In genomic region chr2:25341031-25341727, GRCh38 we compare ENCODE assay signal across 8 cellular contexts. TPM values are rescaled to one million over a fixed set of nuclear protein-coding genes. Genes with fewer than 3 reads are reported as not detected.
A peak's percentile ranks its signal among the peaks of the same experiment; 100 is the strongest.
DNase-seq lines count a peak whose midpoint lies in the region; ATAC-seq, FAIRE-seq and TF ChIP-seq lines count a peak whose summit lies in the region.

No MANE protein-coding gene starts in this region.

- H3K4me1 Mint-ChIP-seq in naive thymus-derived CD8-positive, alpha-beta T cell, result peaks cover 20 to 47% (median 34%) of the 10 kb centered on the region in 4 donors
- H3K4me1 Mint-ChIP-seq in osteocyte (ENCODE audit: unreplicated experiment), result peaks cover 27% of the 10 kb centered on the region

- no peak for TF ChIP-seq POLR2A in NB4 (IDR thresholded peaks at IDR 0.05; ENCODE audit: extremely low read depth, insufficient read length)

- H3K36me3 Mint-ChIP-seq in naive thymus-derived CD8-positive, alpha-beta T cell, result no peaks in the 10 kb centered on the region
- H3K36me3 Mint-ChIP-seq in osteocyte (ENCODE audit: unreplicated experiment), result peaks cover 3% of the 10 kb centered on the region

- no peak overlapping the region for H3K4me3 ChIP-seq in NB4 (ENCODE audit: low read depth, low read length)
- peak overlapping the region; percentile 50 for H3K4me3 ChIP-seq in bronchial epithelial cell (ENCODE audit: low read depth, low read length)

- H3K36me3 ChIP-seq in bronchial epithelial cell (ENCODE audit: control insufficient read depth, insufficient read depth, low read length), result no peaks in the 10 kb centered on the region

- H3K27ac Mint-ChIP-seq in naive thymus-derived CD8-positive, alpha-beta T cell, result no peak overlapping the region
- H3K27ac Mint-ChIP-seq in osteocyte (ENCODE audit: unreplicated experiment), result no peak overlapping the region

- H3K9me3 Mint-ChIP-seq in naive thymus-derived CD8-positive, alpha-beta T cell, result no peaks in the 10 kb centered on the region
- H3K9me3 Mint-ChIP-seq in osteocyte (ENCODE audit: unreplicated experiment), result no peaks in the 10 kb centered on the region

- H3K4me3 Mint-ChIP-seq in naive thymus-derived CD8-positive, alpha-beta T cell, result no peak overlapping the region
- no peak overlapping the region for H3K4me3 Mint-ChIP-seq in osteocyte (ENCODE audit: unreplicated experiment)

- peak; percentile 54 for DNase-seq in NCI-H748 (lab: John Stamatoyannopoulos, UW; ENCODE audit: unreplicated experiment)
- DNase-seq in NCI-H748 treated with DMSO at 0.1 percent for 48 hours (lab: John Stamatoyannopoulos, UW), result no peak
- DNase-seq in NB4 (ENCODE audit: low read depth), result peak; percentile 61
- DNase-seq in bronchial epithelial cell (ENCODE audit: low read depth), result no peak
- DNase-seq in naive thymus-derived CD8-positive, alpha-beta T cell, result peak in 3 of 10 donors; percentile 28 to 41 (median 33)
- no peak for DNase-seq in osteocyte (ENCODE audit: extremely low spot score, unreplicated experiment)

- FAIRE-seq in bronchial epithelial cell (lab: Jason Lieb, UNC), result no peak

- H3K27me3 ChIP-seq in bronchial epithelial cell (ENCODE audit: control insufficient read depth, insufficient read depth, low read length), result no peaks in the 10 kb centered on the region

- no peak for TF ChIP-seq CTCF in NB4 (IDR thresholded peaks at IDR 0.05; ENCODE audit: low read depth, low read length)
- TF ChIP-seq CTCF in bronchial epithelial cell (IDR thresholded peaks at IDR 0.05; ENCODE audit: insufficient read depth, low read length, severe bottlenecking), result no peak
- no peak for TF ChIP-seq CTCF in osteocyte (IDR thresholded peaks at IDR 0.05)

- ATAC-seq in GM21576 (IDR thresholded peaks at IDR 0.05; ENCODE audit: unreplicated experiment) (peak; percentile 10), GM18517 (IDR thresholded peaks at IDR 0.05; ENCODE audit: unreplicated experiment) (no peak)
- ATAC-seq in naive thymus-derived CD8-positive, alpha-beta T cell, result peak; percentile 8 to 13

- POLR2A ChIA-PET in naive thymus-derived CD8-positive, alpha-beta T cell (lab: Charles Lee), result interaction anchor here (1.0 to 7.9 kb wide), 8 partner anchors 10 to 177 kb away, joined by 3 to 69 read pairs (median 18); no protein-coding TSS in a partner anchor

- H3K27me3 Mint-ChIP-seq in naive thymus-derived CD8-positive, alpha-beta T cell, result no peaks in the 10 kb centered on the region
- no peaks in the 10 kb centered on the region for H3K27me3 Mint-ChIP-seq in osteocyte (ENCODE audit: unreplicated experiment)

RNA-seq across cellular contexts. Expression of gene DNMT3A, which starts 0.5 kb away (rescaled TPM):
- total RNA-seq in bronchial epithelial cell (12.9 and 21.3 TPM in 2 replicates), osteocyte (80.2 and 85.2 TPM in 2 replicates)
- 100 to 1,000 TPM; 121 to 122 TPM for total RNA-seq in naive thymus-derived CD8-positive, alpha-beta T cell
- polyA plus RNA-seq in naive thymus-derived CD8-positive, alpha-beta T cell, result 10 to 100 TPM; 17.9 to 31.2 (median 27.2) TPM

Comparison
In these comparisons a context has a peak if more than half of its experiments do, and no peak if none do; other contexts are left out.
1. DNase-seq: peak in NCI-H748 (single experiment) and NB4 (single experiment); none in NCI-H748 treated with DMSO at 0.1 percent for 48 hours (single experiment), bronchial epithelial cell (single experiment) and osteocyte (single experiment).